8 cellular contexts compared by ENCODE assay signal in the genomic region with DNA sequence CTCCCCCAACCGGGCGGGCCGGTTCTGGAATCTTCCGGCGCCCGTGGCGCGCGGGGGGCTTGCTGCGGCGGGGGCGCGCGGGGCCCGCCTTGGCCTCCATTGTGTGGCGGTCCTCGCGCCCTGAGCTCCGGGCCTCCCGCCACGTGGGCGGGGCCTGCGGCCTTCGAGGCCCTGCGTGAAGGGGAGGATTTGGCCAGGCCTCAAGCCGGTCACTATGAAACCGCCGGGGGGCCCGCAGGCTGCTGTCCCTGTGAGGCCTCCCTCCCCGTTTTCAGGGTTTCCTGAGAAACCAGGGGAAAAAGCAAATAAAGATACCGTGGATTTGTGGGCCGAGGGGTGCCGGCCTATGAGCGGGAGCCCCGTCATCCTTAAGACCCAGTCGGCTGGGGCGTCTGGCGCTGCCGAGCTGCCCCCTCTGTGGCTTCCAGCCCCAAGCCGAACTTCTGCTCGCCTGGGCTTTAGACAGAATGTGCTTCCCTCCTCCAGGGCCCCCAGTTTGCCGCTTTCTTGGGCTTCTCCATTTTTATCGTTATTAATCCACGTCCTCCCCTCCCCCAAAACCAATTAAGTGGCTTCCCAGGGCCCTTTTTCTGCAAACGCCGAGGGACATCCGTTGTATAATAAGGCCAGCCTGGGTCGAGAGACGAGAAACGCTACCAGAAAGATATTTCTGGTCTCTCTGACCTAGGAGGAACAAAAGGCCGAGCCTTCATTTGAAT. TPM values are rescaled to one million over a fixed set of nuclear protein-coding genes. Genes with fewer than 3 reads are reported as not detected.
DNase-seq lines count a peak whose midpoint lies in the region; ATAC-seq and TF ChIP-seq lines count a peak whose summit lies in the region.

No MANE protein-coding gene starts in this region.

- no peak for TF ChIP-seq CTCF in lower lobe of right lung (IDR thresholded peaks at IDR 0.05)

- 0 to 1% methylated on average over 51 of the region's 51 CpGs for WGBS in ectodermal cell, 2 experiments

- no peaks in the 10 kb centered on the region for H3K9me2 ChIP-seq in Karpas-422 (replicated peaks; ENCODE audit: insufficient read depth, low read length)

- peaks cover 47% of the 10 kb centered on the region for H3K36me3 ChIP-seq in Karpas-422 (ENCODE audit: insufficient read depth, low read length)
- H3K36me3 ChIP-seq in ectodermal cell (ENCODE audit: control insufficient read depth, insufficient read depth, low read length): peaks cover 15% of the 10 kb centered on the region
- H3K36me3 ChIP-seq in lower lobe of right lung: peaks cover 36% of the 10 kb centered on the region

- peaks cover 38% of the 10 kb centered on the region for H3K4me1 ChIP-seq in Karpas-422 (ENCODE audit: low read length)
- peaks cover 31% of the 10 kb centered on the region for H3K4me1 ChIP-seq in ectodermal cell (ENCODE audit: control insufficient read depth, insufficient read depth, low read length)
- H3K4me1 ChIP-seq in lower lobe of right lung: peaks cover 53% of the 10 kb centered on the region

- H3K9me3 ChIP-seq in Karpas-422 (ENCODE audit: low read length) (no peaks in the 10 kb centered on the region), ectodermal cell (ENCODE audit: control insufficient read depth, low read length) (no peaks in the 10 kb centered on the region), lower lobe of right lung (no peaks in the 10 kb centered on the region)

- peak overlapping the region; percentile 90 for H3K4me2 ChIP-seq in Karpas-422 (ENCODE audit: low read depth, low read length, poor library complexity, severe bottlenecking)

- peaks cover 77% of the 10 kb centered on the region for H3K79me2 ChIP-seq in Karpas-422 (ENCODE audit: low read length)

- H3K4me3 ChIP-seq in Karpas-422 (ENCODE audit: low read length) (peak overlapping the region; percentile 93), ectodermal cell (ENCODE audit: insufficient read depth, low read depth, low read length) (peak overlapping the region; percentile 96), lower lobe of right lung (peak overlapping the region; percentile 73)

- in situ Hi-C loops in Caki2 (cut with HindIII; ENCODE audit: low pct_unique_long_range_greater_than_20kb, low sequenced_read_pairs): no loop called here

- intact Hi-C loops in lower lobe of right lung (cut with DNase I): no loop called here

- peak; percentile 65 for DNase-seq in Caki2 (ENCODE audit: low read depth)
- peak; percentile 70 for DNase-seq in Karpas-422
- DNase-seq in activated CD4-positive, CD25-positive, alpha-beta regulatory T cell treated with anti-CD3 and anti-CD28 coated beads, Interleukin-2, amount 50 U/mL, for 72 hours: peak; percentile 61
- DNase-seq in lower lobe of right lung: peak; percentile 75
- peak; percentile 21 for DNase-seq in stimulated activated CD8-positive, alpha-beta memory T cell treated with anti-CD3 and anti-CD28 coated beads, Interleukin-12 subunit alpha, Interleukin-12 subunit beta, amount 100 ng/mL, for 4 hours (ENCODE audit: low read depth)
- DNase-seq in NCI-H524 treated with DMSO at 0.1 percent for 48 hours (lab: John Stamatoyannopoulos, UW): no peak

- H3K27me3 ChIP-seq in Karpas-422 (ENCODE audit: low read length) (no peaks in the 10 kb centered on the region), ectodermal cell (ENCODE audit: control insufficient read depth, insufficient read depth, low read length, poor library complexity, severe bottlenecking) (no peaks in the 10 kb centered on the region), lower lobe of right lung (ENCODE audit: low read depth) (no peaks in the 10 kb centered on the region)

- peak; percentile 10 for ATAC-seq in GM21529 (IDR thresholded peaks at IDR 0.05; ENCODE audit: unreplicated experiment)
- peak; percentile 76 to 79 for ATAC-seq in lower lobe of right lung

- peak overlapping the region; percentile 98 for H3K9ac ChIP-seq in Karpas-422 (ENCODE audit: low read length)

- H4K20me1 ChIP-seq in Karpas-422 (ENCODE audit: insufficient read depth, low read depth, low read length): peaks cover 48% of the 10 kb centered on the region

- no peak overlapping the region for H2AFZ ChIP-seq in Karpas-422 (ENCODE audit: low read length)

- peak overlapping the region; percentile 91 for H3K27ac ChIP-seq in Karpas-422 (ENCODE audit: low read length)
- peak overlapping the region; percentile 98 for H3K27ac ChIP-seq in ectodermal cell (ENCODE audit: insufficient read depth, low read depth, low read length, poor library complexity, severe bottlenecking)
- H3K27ac ChIP-seq in lower lobe of right lung: peak overlapping the region; percentile 100

RNA-seq across cellular contexts. Expression of gene EWSR1, which starts 0.6 kb away (rescaled TPM):
- total RNA-seq in Caki2 (2014; rRNA removed; shearing (Covaris generic); ENCODE audit: low replicate concordance): 172 and 173 TPM in 2 replicates
- total RNA-seq in Karpas-422 (2014; rRNA removed; shearing (Covaris generic); ENCODE audit: low replicate concordance): 281 and 309 TPM in 2 replicates
- 536 TPM for polyA plus RNA-seq in ectodermal cell (2013, experiment 1 of 4)
- 548 TPM for polyA plus RNA-seq in ectodermal cell (2013, experiment 2 of 4)
- 438 TPM for polyA plus RNA-seq in ectodermal cell (2013, experiment 3 of 4)
- polyA plus RNA-seq in ectodermal cell (2013, experiment 4 of 4): 536 TPM
- 159 TPM for total RNA-seq in lower lobe of right lung

RNA-seq across cellular contexts. Expression of gene RHBDD3, which starts 0.9 kb away (rescaled TPM):
- total RNA-seq in Caki2 (2014; rRNA removed; shearing (Covaris generic); ENCODE audit: low replicate concordance): 52.2 and 61.5 TPM in 2 replicates
- total RNA-seq in Karpas-422 (2014; rRNA removed; shearing (Covaris generic); ENCODE audit: low replicate concordance): 8.8 and 29.7 TPM in 2 replicates
- polyA plus RNA-seq in ectodermal cell (2013, experiment 1 of 4): 72.3 TPM
- polyA plus RNA-seq in ectodermal cell (2013, experiment 2 of 4): 67.2 TPM
- polyA plus RNA-seq in ectodermal cell (2013, experiment 3 of 4): 58.3 TPM
- polyA plus RNA-seq in ectodermal cell (2013, experiment 4 of 4): 62.7 TPM
- total RNA-seq in lower lobe of right lung: 16.4 TPM

RNA-seq across cellular contexts. Expression of gene GAS2L1, which starts 37.8 kb away (rescaled TPM):
- 18.5 and 20.8 TPM in 2 replicates for total RNA-seq in Caki2 (2014; rRNA removed; shearing (Covaris generic); ENCODE audit: low replicate concordance)
- total RNA-seq in Karpas-422 (2014; rRNA removed; shearing (Covaris generic); ENCODE audit: low replicate concordance): not detected in 2 replicates
- 5.7 TPM for polyA plus RNA-seq in ectodermal cell (2013, experiment 1 of 4)
- polyA plus RNA-seq in ectodermal cell (2013, experiment 2 of 4): 5.2 TPM
- polyA plus RNA-seq in ectodermal cell (2013, experiment 3 of 4): 6.8 TPM
- polyA plus RNA-seq in ectodermal cell (2013, experiment 4 of 4): 6.7 TPM
- total RNA-seq in lower lobe of right lung: 29.9 TPM

RNA-seq across cellular contexts. Expression of gene RASL10A, which starts 46.8 kb away (rescaled TPM):
- total RNA-seq in Caki2 (2014; rRNA removed; shearing (Covaris generic); ENCODE audit: low replicate concordance): not detected in 2 replicates
- total RNA-seq in Karpas-422 (2014; rRNA removed; shearing (Covaris generic); ENCODE audit: low replicate concordance): 0.76 TPM in 1 of 2 replicates, not detected in the other
- polyA plus RNA-seq in ectodermal cell (2013, experiment 1 of 4): not detected
- 0.21 TPM for polyA plus RNA-seq in ectodermal cell (2013, experiment 2 of 4)
- 0.43 TPM for polyA plus RNA-seq in ectodermal cell (2013, experiment 3 of 4)
- 0.24 TPM for polyA plus RNA-seq in ectodermal cell (2013, experiment 4 of 4)
- 0.83 TPM for total RNA-seq in lower lobe of right lung

Comparison
In these comparisons a context has a peak if more than half of its experiments do, and no peak if none do; other contexts are left out.
1. RNA of gene GAS2L1, which starts 37.8 kb away (total RNA-seq): 29.9 TPM in lower lobe of right lung (single experiment) and 18.5 to 20.8 TPM in Caki2; not detected in Karpas-422; every median in the first group is over 10 times any median in the second.
2. Peak in every context shown above with its lines, with median percentiles within 50 percentile points of each other: H3K27ac ChIP-seq and H3K4me3 ChIP-seq.